9 cellular contexts compared by ENCODE assay signal in genomic region chr7:37354661-37355131, GRCh38.
DNase-seq lines count a peak whose midpoint lies in the region; ATAC-seq and TF ChIP-seq lines count a peak whose summit lies in the region.
"Had no signal": no experiment of that assay in that cellular context is flagged by ENCODE, and none has a peak within 500 bp of the region (broad histone marks: within the 10 kb centered on the region; RNA-seq: fewer than 3 reads in every experiment).

No MANE protein-coding gene starts in this region.

- H3K27me3 Mint-ChIP-seq in T-helper 2 cell treated with Interferon-gamma antibody and Interleukin-4, amounts not matched to agents 5 μg/mL and 100 μg/mL, for 36 hours (ENCODE audit: low read depth): no peaks in the 10 kb centered on the region

- H3K4me3 ChIP-seq in lung (no peak overlapping the region), H7 (ENCODE audit: insufficient read depth, low read depth, low read length) (no peak overlapping the region), MM.1S (ENCODE audit: low read length) (no peak overlapping the region)

- H3K4me1 ChIP-seq in lung (ENCODE audit: control insufficient read depth in 2 of 2, insufficient read depth in 2 of 2, low read length in 2 of 2): peaks cover 5 to 12% of the 10 kb centered on the region in 2 donors
- H3K4me1 ChIP-seq in MM.1S (ENCODE audit: low read length): peaks cover 10% of the 10 kb centered on the region; the same call in 1 of the 2 replicates

- ATAC-seq in HG02610 (IDR thresholded peaks at IDR 0.05; ENCODE audit: unreplicated experiment): peak; percentile 66
- ATAC-seq in lung (ENCODE audit: insufficient read depth, low FRiP score): peak; percentile 64
- no peak for ATAC-seq in HG03460 (IDR thresholded peaks at IDR 0.05; ENCODE audit: unreplicated experiment)

- DNase-seq in T-helper 2 cell treated with Interferon-gamma antibody and Interleukin-4, amounts not matched to agents 5 μg/mL and 100 μg/mL, for 36 hours (ENCODE audit: low spot score): peak; percentile 69
- DNase-seq in caudate nucleus (lab: John Stamatoyannopoulos, UW) (peak in 16 of 61 donors; percentile 3 to 42 (median 22)), lung (ENCODE audit: low spot score) (peak; percentile 64), H7 (no peak), MM.1S (no peak)
- peak; percentile 73 for DNase-seq in stimulated activated naive CD4-positive, alpha-beta T cell treated with Interleukin-2 at 50 U/mL for 16 hours (lab: John Stamatoyannopoulos, UW)

- 18 to 25% methylated on average over 11 of the region's 11 CpGs for WGBS in lung, 2 donors

- H3K4me2 ChIP-seq in MM.1S (ENCODE audit: low read depth, low read length): no peak overlapping the region

- H3K36me3 ChIP-seq in lung (ENCODE audit: control insufficient read depth in 2 of 2, insufficient read depth in 2 of 2, low read length in 2 of 2) (no peaks in the 10 kb centered on the region), H7 (replicated peaks; ENCODE audit: control insufficient read depth, insufficient read depth, low read length) (no peaks in the 10 kb centered on the region), MM.1S (replicated peaks; ENCODE audit: insufficient read depth, low read length) (no peaks in the 10 kb centered on the region)

- H3F3A ChIP-seq in MM.1S (ENCODE audit: insufficient read depth, low read length): peaks cover 8% of the 10 kb centered on the region; the same call in 1 of the 2 replicates

- H3K27ac ChIP-seq in caudate nucleus (ENCODE audit: low read depth, low read length) (peak overlapping the region; percentile 28), lung (ENCODE audit: low read depth in 1 of 2, low read length in 1 of 2) (peak overlapping the region; percentile 74 to 76), MM.1S (ENCODE audit: low read length) (no peak overlapping the region)

- TF ChIP-seq CTCF in lung (IDR thresholded peaks at IDR 0.05; ENCODE audit: control extremely low read depth, extremely low read depth): no peak
- no peak for TF ChIP-seq CTCF in MM.1S (IDR thresholded peaks at IDR 0.05; ENCODE audit: low read length)

- no peak overlapping the region for H2AFZ ChIP-seq in MM.1S (ENCODE audit: low read length)

- no peaks in the 10 kb centered on the region for H3K9me3 Mint-ChIP-seq in T-helper 2 cell treated with Interferon-gamma antibody and Interleukin-4, amounts not matched to agents 5 μg/mL and 100 μg/mL, for 36 hours

- H3K9me3 ChIP-seq in lung (ENCODE audit: control insufficient read depth in 2 of 2, insufficient read depth in 1 of 2, low read length in 1 of 2) (no peaks in the 10 kb centered on the region), MM.1S (replicated peaks; ENCODE audit: insufficient read depth, low read length) (no peaks in the 10 kb centered on the region)

- 0 out of 2 replicates have a peak, but pooled peaks cover 7% of the 10 kb centered on the region for H3K79me2 ChIP-seq in MM.1S (ENCODE audit: low read length)

- no peaks in the 10 kb centered on the region for H3K9me2 ChIP-seq in MM.1S (replicated peaks; ENCODE audit: insufficient read depth, low read length)

- no peaks in the 10 kb centered on the region for H3K36me3 Mint-ChIP-seq in T-helper 2 cell treated with Interferon-gamma antibody and Interleukin-4, amounts not matched to agents 5 μg/mL and 100 μg/mL, for 36 hours (ENCODE audit: low read depth)

- H3K4me1 Mint-ChIP-seq in T-helper 2 cell treated with Interferon-gamma antibody and Interleukin-4, amounts not matched to agents 5 μg/mL and 100 μg/mL, for 36 hours (ENCODE audit: low read depth): peaks cover 61% of the 10 kb centered on the region

- no peaks in the 10 kb centered on the region for H3K27me3 ChIP-seq in lung (ENCODE audit: control insufficient read depth, insufficient read depth)
- H3K27me3 ChIP-seq in H7 (ENCODE audit: control insufficient read depth, insufficient read depth, low read length): no peaks in the 10 kb centered on the region
- H3K27me3 ChIP-seq in MM.1S (replicated peaks; ENCODE audit: insufficient read depth, low read length): no peaks in the 10 kb centered on the region

- H3K4me3 Mint-ChIP-seq in T-helper 2 cell treated with Interferon-gamma antibody and Interleukin-4, amounts not matched to agents 5 μg/mL and 100 μg/mL, for 36 hours: peak overlapping the region; percentile 91
- H3K4me3 Mint-ChIP-seq: neural crest cell had no signal

- no peaks in the 10 kb centered on the region for H4K20me1 ChIP-seq in MM.1S (ENCODE audit: insufficient read depth, low read length)

- no peak overlapping the region for H3K9ac ChIP-seq in MM.1S (ENCODE audit: low read length)

- H3K27ac Mint-ChIP-seq in T-helper 2 cell treated with Interferon-gamma antibody and Interleukin-4, amounts not matched to agents 5 μg/mL and 100 μg/mL, for 36 hours: peak overlapping the region; percentile 85

Comparison
In these comparisons a context has a peak if more than half of its experiments do, and no peak if none do; other contexts are left out.
1. DNase-seq: peak in T-helper 2 cell treated with Interferon-gamma antibody and Interleukin-4, amounts not matched to agents 5 μg/mL and 100 μg/mL, for 36 hours (single experiment), lung (single experiment) and stimulated activated naive CD4-positive, alpha-beta T cell treated with Interleukin-2 at 50 U/mL for 16 hours (single experiment); none in H7 (single experiment) and MM.1S (single experiment).